Comparison of ENCODE assay signal across 1 cellular context in the genomic region with DNA sequence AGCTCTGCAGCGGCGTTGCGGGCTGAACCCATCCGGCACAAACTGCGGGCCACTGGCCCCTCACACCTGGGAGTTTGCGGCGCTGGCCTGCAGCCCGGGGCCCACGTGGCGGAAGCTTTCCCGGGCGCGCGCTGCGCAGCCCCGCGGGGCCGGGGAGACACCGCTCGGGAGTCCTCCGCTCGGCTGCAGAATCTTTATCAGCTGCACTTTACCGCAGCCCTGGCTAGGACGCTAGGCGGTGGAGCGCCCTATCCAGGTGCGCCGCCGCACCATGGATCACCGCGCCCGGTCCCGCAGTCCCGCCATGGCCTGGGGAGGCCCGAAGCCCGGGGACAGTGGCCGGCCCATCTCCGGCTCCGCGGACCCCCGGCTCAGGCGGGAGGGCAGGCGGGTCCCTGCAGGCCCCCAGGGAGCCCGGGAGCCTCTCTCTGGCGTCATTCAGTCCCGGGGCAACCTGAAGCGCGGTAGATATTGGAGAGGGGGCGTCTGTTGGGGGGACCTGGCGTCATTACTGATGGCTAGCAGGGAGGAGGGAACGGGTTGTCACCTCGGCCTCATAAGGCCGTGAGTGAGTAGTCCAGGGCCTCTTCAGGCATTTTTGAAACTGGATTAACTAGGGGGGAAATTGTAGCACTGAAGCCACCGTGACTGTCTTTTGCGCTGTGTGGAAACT.
TF ChIP-seq lines count a peak whose summit lies in the region.

No MANE protein-coding gene starts in this region.

TF ChIP-seq in SK-N-SH treated with all-trans-retinoic acid at 6 μM for 48 hours, 23 proteins besides CTCF, POLR2A, EP300 and RAD21 (continued from another document):
- TF ChIP-seq, protein P1, sequence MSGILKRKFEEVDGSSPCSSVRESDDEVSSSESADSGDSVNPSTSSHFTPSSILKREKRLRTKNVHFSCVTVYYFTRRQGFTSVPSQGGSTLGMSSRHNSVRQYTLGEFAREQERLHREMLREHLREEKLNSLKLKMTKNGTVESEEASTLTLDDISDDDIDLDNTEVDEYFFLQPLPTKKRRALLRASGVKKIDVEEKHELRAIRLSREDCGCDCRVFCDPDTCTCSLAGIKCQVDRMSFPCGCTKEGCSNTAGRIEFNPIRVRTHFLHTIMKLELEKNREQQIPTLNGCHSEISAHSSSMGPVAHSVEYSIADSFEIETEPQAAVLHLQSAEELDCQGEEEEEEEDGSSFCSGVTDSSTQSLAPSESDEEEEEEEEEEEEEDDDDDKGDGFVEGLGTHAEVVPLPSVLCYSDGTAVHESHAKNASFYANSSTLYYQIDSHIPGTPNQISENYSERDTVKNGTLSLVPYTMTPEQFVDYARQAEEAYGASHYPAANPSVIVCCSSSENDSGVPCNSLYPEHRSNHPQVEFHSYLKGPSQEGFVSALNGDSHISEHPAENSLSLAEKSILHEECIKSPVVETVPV (CRISPR knock-in tag; IDR thresholded peaks at IDR 0.05) = no peak
- TF ChIP-seq TCF4 (CRISPR knock-in tag; IDR thresholded peaks at IDR 0.05; ENCODE audit: borderline replicate concordance) = no peak
- no peak for TF ChIP-seq PPARA (CRISPR knock-in tag; IDR thresholded peaks at IDR 0.05; ENCODE audit: borderline replicate concordance)
